Comparison of ENCODE assay signal across 8 cellular contexts in genomic region chr9:136400038-136400834, GRCh38. TPM values are rescaled to one million over a fixed set of nuclear protein-coding genes. Genes with fewer than 3 reads are reported as not detected.
DNase-seq lines count a peak whose midpoint lies in the region; ATAC-seq and TF ChIP-seq lines count a peak whose summit lies in the region.

TSS of gene SNAPC4 (minus strand) at chr9:136400170. CDS start at chr9:136398428, 1,742 bp downstream.

- no peaks in the 10 kb centered on the region for H3K9me3 ChIP-seq in heart right ventricle

- peak within 1 kb of the TSS; percentile 82 for H3K27ac Mint-ChIP-seq in type B pancreatic cell

- WGBS in heart right ventricle, 2 donors: 6 to 9% methylated on average over 66 to 71 of the region's 71 CpGs

- peak within 1 kb of the TSS in 9 of 10 donors; percentile 20 to 84 (median 62) for H3K27ac ChIP-seq in heart right ventricle

- POLR2A ChIA-PET in HEK293T (lab: Yijun Ruan, JAX): interaction anchor here (0.5 to 1.8 kb wide), 4 partner anchors 10 to 37 kb away, joined by 3 to 10 read pairs (median 4); partner anchors contain the start of genes ENTR1 and PMPCA

- peaks cover 0 to 63% (median 17%) of the 10 kb centered on the region in 9 donors for H3K36me3 ChIP-seq in heart right ventricle

- peak within 1 kb of the TSS; percentile 77 to 99 (median 94) for H3K4me3 ChIP-seq in heart right ventricle

- no peaks in the 10 kb centered on the region for H3K27me3 Mint-ChIP-seq in type B pancreatic cell

- peak within 1 kb of the TSS; percentile 90 for H3K4me3 Mint-ChIP-seq in type B pancreatic cell

- no peaks in the 10 kb centered on the region for H3K9me3 Mint-ChIP-seq in type B pancreatic cell

- CTCF ChIA-PET in HEK293T (lab: Yijun Ruan, JAX): interaction anchor here (0.6 kb wide), 2 partner anchors 15 to 378 kb away, joined by 5 to 6 read pairs; no protein-coding TSS in a partner anchor

- ATAC-seq in heart right ventricle: peak; percentile 89 to 95 (median 92)

- DNase-seq in GM03348 (ENCODE audit: low spot score) (peak; percentile 98), HEK293T (ENCODE audit: extremely low spot score) (peak; percentile 98), NCI-H1092 (lab: John Stamatoyannopoulos, UW) (peak; percentile 81), SW 1271 (lab: John Stamatoyannopoulos, UW) (peak; percentile 42 to 81), heart right ventricle (peak; percentile 77 to 91), pons (ENCODE audit: low spot score) (peak; percentile 72), type B pancreatic cell (ENCODE audit: extremely low spot score, unreplicated experiment) (peak; percentile 94)
- peak; percentile 72 for DNase-seq in activated naive CD8-positive, alpha-beta T cell treated with anti-CD3 and anti-CD28 coated beads, Interleukin-2, amount 50 U/mL, for 16 hours (ENCODE audit: low read depth, low spot score)

- no peaks in the 10 kb centered on the region for H3K27me3 ChIP-seq in heart right ventricle

- H3K4me1 ChIP-seq in heart right ventricle: peaks cover 13 to 24% (median 18%) of the 10 kb centered on the region in 9 donors

- intact Hi-C loops in heart right ventricle (cut with DNase I): loop anchor here in 7 of 10 donors (1.0 to 10.0 kb wide), 9 partner anchors 35 to 88 kb away; no protein-coding TSS in a partner anchor

- TF ChIP-seq CTCF in heart right ventricle (IDR thresholded peaks at IDR 0.05) (peak; percentile 90 to 99 (median 97)), type B pancreatic cell (conservative IDR thresholded peaks at IDR 0.05) (peak; percentile 98)

- no peaks in the 10 kb centered on the region for H3K36me3 Mint-ChIP-seq in type B pancreatic cell

- H3K4me1 Mint-ChIP-seq in type B pancreatic cell (ENCODE audit: unreplicated experiment): peaks cover 7% of the 10 kb centered on the region

TF ChIP-seq in HEK293T, 16 proteins besides CTCF, POLR2A, EP300 and RAD21:
- TF ChIP-seq NFRKB (IDR thresholded peaks at IDR 0.05): no peak
- TF ChIP-seq L3MBTL2 (conservative IDR thresholded peaks at IDR 0.05): peak; percentile 43; the same call in 1 of the 2 replicates
- TF ChIP-seq ARNT (IDR thresholded peaks at IDR 0.05): 0 out of 2 replicates have a peak, but pooled peaks have one; percentile 16

RNA-seq across cellular contexts. Expression of gene SNAPC4, which starts in this region (rescaled TPM):
- 1 to 10 TPM; 3.4 to 6.1 (median 4.7) TPM for total RNA-seq in heart right ventricle
- polyA plus RNA-seq in heart right ventricle: 1 to 10 TPM; 3.0 to 8.3 TPM
- 14.4 and 15.7 TPM in 2 replicates for total RNA-seq in type B pancreatic cell (ENCODE audit: low replicate concordance)

Comparison
In these comparisons a context has a peak if more than half of its experiments do, and no peak if none do; other contexts are left out.
1. Peak in every context shown above with its lines: DNase-seq, ATAC-seq, H3K4me3 ChIP-seq and H3K27ac ChIP-seq.